17 cellular contexts compared by ENCODE assay signal in genomic region chr4:165635951-165636350, GRCh38.
DNase-seq lines count a peak whose midpoint lies in the region; ATAC-seq and TF ChIP-seq lines count a peak whose summit lies in the region.
"Had no signal": no experiment of that assay in that cellular context is flagged by ENCODE, and none has a peak within 500 bp of the region (broad histone marks: within the 10 kb centered on the region; RNA-seq: fewer than 3 reads in every experiment).

No MANE protein-coding gene starts in this region.

- peak overlapping the region; percentile 8; the same call in 1 of the 2 replicates for H3K9ac ChIP-seq in KMS-11
- H3K9ac ChIP-seq: BLaER1 had no signal

- H3K36me3 ChIP-seq in KMS-11 (ENCODE audit: insufficient read depth) (no peaks in the 10 kb centered on the region), WERI-Rb-1 (no peaks in the 10 kb centered on the region)
- H3K36me3 ChIP-seq: BLaER1 had no signal

- no peak overlapping the region for H3K4me3 ChIP-seq in KMS-11 (IDR thresholded peaks at IDR 0.05; ENCODE audit: insufficient read depth, low read depth, low read length)
- no peak overlapping the region for H3K4me3 ChIP-seq in WERI-Rb-1 (ENCODE audit: low read depth, low read length)
- H3K4me3 ChIP-seq: BLaER1, K562 had no signal

- no peaks in the 10 kb centered on the region for H3K9me3 Mint-ChIP-seq in stimulated activated memory B cell treated with anti-CD40 and anti-IgM and Interleukin-4, amounts not matched to agents 10 μg/mL and 1 μg/mL and 100 μg/mL, for 72 hours

- TF ChIP-seq CTCF in KMS-11 (conservative IDR thresholded peaks at IDR 0.05; ENCODE audit: low read depth, low read length) (no peak), WERI-Rb-1 (IDR thresholded peaks at IDR 0.05; ENCODE audit: low read depth, low read length) (no peak)

- H3K9me3 ChIP-seq in WERI-Rb-1 (ENCODE audit: severe bottlenecking), result no peaks in the 10 kb centered on the region
- H3K9me3 ChIP-seq: BLaER1 had no signal

- no peaks in the 10 kb centered on the region for H3K4me1 Mint-ChIP-seq in stimulated activated memory B cell treated with anti-CD40 and anti-IgM and Interleukin-4, amounts not matched to agents 10 μg/mL and 1 μg/mL and 100 μg/mL, for 72 hours
- H3K4me1 Mint-ChIP-seq: CD8-positive, alpha-beta memory T cell had no signal

- H3K4me1 ChIP-seq in KMS-11 (ENCODE audit: low read depth, poor library complexity, severe bottlenecking), result peaks cover 48% of the 10 kb centered on the region
- H3K4me1 ChIP-seq: BLaER1 had no signal

- H3K27me3 ChIP-seq in KMS-11 (ENCODE audit: insufficient read depth, low read depth) (no peaks in the 10 kb centered on the region), WERI-Rb-1 (ENCODE audit: insufficient read depth, low read depth, severe bottlenecking) (no peaks in the 10 kb centered on the region)
- H3K27me3 ChIP-seq: BLaER1 had no signal

- H3K4me2 ChIP-seq in KMS-11, result peak overlapping the region; percentile 54
- H3K4me2 ChIP-seq: BLaER1 had no signal

- no peaks in the 10 kb centered on the region for H3K27me3 Mint-ChIP-seq in stimulated activated memory B cell treated with anti-CD40 and anti-IgM and Interleukin-4, amounts not matched to agents 10 μg/mL and 1 μg/mL and 100 μg/mL, for 72 hours
- H3K27me3 Mint-ChIP-seq: CD8-positive, alpha-beta memory T cell had no signal

- H3K27ac ChIP-seq in KMS-11 (peak overlapping the region; percentile 59), WERI-Rb-1 (no peak overlapping the region)
- H3K27ac ChIP-seq: 22Rv1, BLaER1 had no signal

- no peaks in the 10 kb centered on the region for H3K36me3 Mint-ChIP-seq in stimulated activated memory B cell treated with anti-CD40 and anti-IgM and Interleukin-4, amounts not matched to agents 10 μg/mL and 1 μg/mL and 100 μg/mL, for 72 hours
- H3K36me3 Mint-ChIP-seq: CD8-positive, alpha-beta memory T cell had no signal

- H2AFZ ChIP-seq in KMS-11 (ENCODE audit: low read depth), result peak overlapping the region; percentile 62

- no peak overlapping the region for H3K27ac Mint-ChIP-seq in stimulated activated memory B cell treated with anti-CD40 and anti-IgM and Interleukin-4, amounts not matched to agents 10 μg/mL and 1 μg/mL and 100 μg/mL, for 72 hours
- H3K27ac Mint-ChIP-seq: CD8-positive, alpha-beta memory T cell; HFFc6 had no signal

- peak; percentile 34 for ATAC-seq in stimulated activated memory B cell treated with anti-CD40 and anti-IgM and Interleukin-4, amounts not matched to agents 10 μg/mL and 1 μg/mL and 100 μg/mL, for 72 hours
- ATAC-seq: K562 had no signal

- H4K20me1 ChIP-seq in KMS-11 (ENCODE audit: insufficient read depth), result no peaks in the 10 kb centered on the region
- H4K20me1 ChIP-seq: BLaER1 had no signal

- H3K79me2 ChIP-seq in KMS-11 (ENCODE audit: insufficient read depth, low read depth), result no peaks in the 10 kb centered on the region

- DNase-seq in DMS53 (lab: John Stamatoyannopoulos, UW) (peak; percentile 14), DMS53 treated with DMSO at 0.1 percent for 48 hours (lab: John Stamatoyannopoulos, UW; ENCODE audit: unreplicated experiment) (no peak), islet precursor cell (peak; percentile 81), WERI-Rb-1 (no peak), iPS-NIHi7 (ENCODE audit: extremely low spot score) (no peak)
- DNase-seq in activated CD4-positive, alpha-beta T cell treated with anti-CD3 and anti-CD28 coated beads for 48 hours, result no peak
- DNase-seq: CD8-positive, alpha-beta memory T cell; DMS79; EL; GDM1; HCEC 1CT; HFFc6 had no signal

- no peak overlapping the region for H3K4me3 Mint-ChIP-seq in stimulated activated memory B cell treated with anti-CD40 and anti-IgM and Interleukin-4, amounts not matched to agents 10 μg/mL and 1 μg/mL and 100 μg/mL, for 72 hours
- H3K4me3 Mint-ChIP-seq: HFFc6 had no signal

Comparison
In these comparisons a context has a peak if more than half of its experiments do, and no peak if none do; other contexts are left out.
1. DNase-seq: peak in DMS53 (single experiment) and islet precursor cell (single experiment); none in DMS53 treated with DMSO at 0.1 percent for 48 hours (single experiment), WERI-Rb-1 (single experiment), iPS-NIHi7 (single experiment) and activated CD4-positive, alpha-beta T cell treated with anti-CD3 and anti-CD28 coated beads for 48 hours (single experiment).